Comparison of ENCODE assay signal across 17 cellular contexts in the genomic region with DNA sequence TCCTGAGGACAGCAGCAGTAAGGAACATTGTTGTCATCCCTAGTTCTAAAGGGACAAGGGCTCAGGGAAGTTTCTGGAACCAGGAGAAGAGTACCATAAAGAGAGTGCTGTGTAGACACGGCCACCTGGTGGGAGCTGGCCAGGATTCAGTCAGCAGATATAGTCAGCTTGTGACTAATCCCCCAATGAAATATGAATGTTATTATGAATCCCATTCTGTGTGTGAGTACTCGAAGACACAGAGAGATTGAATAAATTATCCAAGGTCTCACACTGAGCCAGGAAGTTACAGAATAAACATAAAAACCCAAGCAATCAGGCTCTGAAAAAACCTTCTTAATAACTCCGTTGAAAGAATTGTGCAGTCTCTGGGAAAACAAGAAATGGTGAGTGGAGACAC.
"Had no signal": no experiment of that assay in that cellular context is flagged by ENCODE, and none has a peak within 500 bp of the region (broad histone marks: within the 10 kb centered on the region; RNA-seq: fewer than 3 reads in every experiment).

No MANE protein-coding gene starts in this region.

- H3K4me3 ChIP-seq: ascending aorta, coronary artery, heart right ventricle, tibial artery had no signal

- H3K4me1 ChIP-seq: ascending aorta, heart right ventricle, tibial artery had no signal

- H3K27ac Mint-ChIP-seq: activated naive CD4-positive, alpha-beta T cell treated with anti-CD3 and anti-CD28 coated beads, Interleukin-2, amount 50 U/mL, for 24 hours; nephron progenitor cell had no signal

- H3K9me3 ChIP-seq: ascending aorta, tibial artery had no signal

- H3K36me3 ChIP-seq: ascending aorta, heart right ventricle, tibial artery had no signal

- H3K9me3 Mint-ChIP-seq: activated naive CD4-positive, alpha-beta T cell treated with anti-CD3 and anti-CD28 coated beads, Interleukin-2, amount 50 U/mL, for 24 hours; central memory CD8-positive, alpha-beta T cell had no signal

- H3K27me3 ChIP-seq: ascending aorta, tibial artery had no signal

- ATAC-seq: activated CD4-positive, CD25-positive, alpha-beta regulatory T cell treated with anti-CD3 and anti-CD28 coated beads, Interleukin-2, amount 50 U/mL, for 24 hours; heart right ventricle; left ventricle myocardium superior; stimulated activated naive CD8-positive, alpha-beta T cell treated with anti-CD3 and anti-CD28 coated beads, Interleukin-15, Interleukin-2, amounts not matched to agents 100 U/mL and 50 U/mL, for 24 hours had no signal

- H3K4me3 Mint-ChIP-seq: activated naive CD4-positive, alpha-beta T cell treated with anti-CD3 and anti-CD28 coated beads, Interleukin-2, amount 50 U/mL, for 24 hours; central memory CD8-positive, alpha-beta T cell; nephron progenitor cell had no signal

- H3K27ac ChIP-seq: ascending aorta, coronary artery, heart right ventricle, tibial artery had no signal

- DNase-seq: activated CD8-positive, alpha-beta memory T cell treated with anti-CD3 and anti-CD28 coated beads for 24 hours; activated gamma-delta T cell; heart right ventricle; left ventricle myocardium superior; nephron progenitor cell; nucleus accumbens; stimulated activated CD4-positive, alpha-beta T cell treated with anti-CD3 and anti-CD28 coated beads, Interleukin-1b, Interleukin-23, amount 100 ng/mL, for 48 hours; stimulated activated CD8-positive, alpha-beta memory T cell treated with anti-CD3 and anti-CD28 coated beads, Interleukin-4, amount 100 ng/mL, for 48 hours; stimulated activated naive CD8-positive, alpha-beta T cell treated with anti-CD3 and anti-CD28 coated beads, Interleukin-15, Interleukin-2, amounts not matched to agents 100 U/mL and 50 U/mL, for 24 hours; substantia nigra; T1000; tibial artery had no signal

- H3K36me3 Mint-ChIP-seq: activated naive CD4-positive, alpha-beta T cell treated with anti-CD3 and anti-CD28 coated beads, Interleukin-2, amount 50 U/mL, for 24 hours had no signal

- H3K4me1 Mint-ChIP-seq: activated naive CD4-positive, alpha-beta T cell treated with anti-CD3 and anti-CD28 coated beads, Interleukin-2, amount 50 U/mL, for 24 hours; central memory CD8-positive, alpha-beta T cell had no signal
